ENCODE assay signal across 19 cellular contexts in the genomic region with DNA sequence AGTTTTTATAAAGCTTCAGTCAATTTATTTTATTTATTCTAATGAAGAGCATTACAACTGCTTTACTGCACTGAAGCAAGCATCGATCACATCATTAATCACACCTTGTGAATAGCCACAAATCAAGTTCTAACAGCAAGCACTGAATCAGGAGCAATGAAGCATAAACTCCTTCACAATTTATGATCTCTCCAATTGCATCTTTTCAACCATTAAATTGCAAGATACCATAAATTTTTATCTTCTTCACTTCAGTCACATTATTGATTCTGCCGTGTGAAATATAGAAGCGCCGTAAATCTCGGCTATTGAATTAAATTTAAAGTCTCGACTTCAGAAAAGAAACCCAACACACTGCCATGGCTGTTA.
A peak's percentile ranks its signal among the peaks of the same experiment; 100 is the strongest.
DNase-seq lines count a peak whose midpoint lies in the region; FAIRE-seq and TF ChIP-seq lines count a peak whose summit lies in the region.
"Had no signal": no experiment of that assay in that cellular context is flagged by ENCODE, and none has a peak within 500 bp of the region (broad histone marks: within the 10 kb centered on the region; RNA-seq: fewer than 3 reads in every experiment).

No MANE protein-coding gene starts in this region.

- H3K27me3 ChIP-seq in suprapubic skin: no peaks in the 10 kb centered on the region
- H3K27me3 ChIP-seq: testis had no signal

- TF ChIP-seq CTCF in suprapubic skin (IDR thresholded peaks at IDR 0.05) (no peak), coronary artery (IDR thresholded peaks at IDR 0.05) (no peak), GM20000 (IDR thresholded peaks at IDR 0.05; ENCODE audit: extremely low read depth, missing control alignments) (no peak)

- H3K9me3 ChIP-seq in suprapubic skin: no peaks in the 10 kb centered on the region
- H3K9me3 ChIP-seq: testis had no signal

- TF ChIP-seq POLR2A in suprapubic skin (IDR thresholded peaks at IDR 0.05): no peak

- H3K36me3 ChIP-seq in suprapubic skin: no peaks in the 10 kb centered on the region

- no peak for TF ChIP-seq EP300 in suprapubic skin (IDR thresholded peaks at IDR 0.05)

- H3K4me3 ChIP-seq in suprapubic skin: no peak overlapping the region
- H3K4me3 ChIP-seq in coronary artery: no peak overlapping the region
- H3K4me3 ChIP-seq: testis had no signal

- WGBS in suprapubic skin: 77% methylated on average over 6 of the region's 6 CpGs

- H3K27ac ChIP-seq in suprapubic skin (peak overlapping the region; percentile 43), coronary artery (no peak overlapping the region)
- H3K27ac ChIP-seq: testis had no signal

- no peak for FAIRE-seq in RCC 7860 (lab: Jason Lieb, UNC)
- FAIRE-seq: TTC549 had no signal

- DNase-seq in NCI-H1105 treated with DMSO at 0.1 percent for 48 hours (lab: John Stamatoyannopoulos, UW) (peak; percentile 5), NCI-H1105 (lab: John Stamatoyannopoulos, UW) (no peak), RCC 7860 (ENCODE audit: low spot score) (peak; percentile 13), kidney tubule cell (ENCODE audit: low spot score) (peak; percentile 53), suprapubic skin (ENCODE audit: low spot score in 2 of 2) (no peak), coronary artery (ENCODE audit: low spot score) (no peak), RKO (ENCODE audit: low spot score) (no peak), GM20000 (ENCODE audit: low spot score) (no peak)
- DNase-seq: activated CD4-positive, alpha-beta T cell treated with anti-CD3 and anti-CD28 coated beads for 4 hours; activated effector memory CD4-positive, alpha-beta T cell treated with anti-CD3 and anti-CD28 coated beads, Interleukin-2, amount 50 U/mL, for 16 hours; C1 segment of cervical spinal cord; cerebellar nuclear complex; left cardiac atrium; NCI-H146; NCI-H526; posterior cingulate gyrus; stimulated activated CD4-positive, alpha-beta T cell treated with anti-CD3 and anti-CD28 coated beads, Interleukin-4, amount 100 ng/mL, for 4 hours; testis had no signal

- peaks cover 27% of the 10 kb centered on the region for H3K4me1 ChIP-seq in suprapubic skin
- H3K4me1 ChIP-seq: testis had no signal

Comparison
In these comparisons a context has a peak if more than half of its experiments do, and no peak if none do; other contexts are left out.
1. DNase-seq: peak in NCI-H1105 treated with DMSO at 0.1 percent for 48 hours (single experiment), RCC 7860 (single experiment) and kidney tubule cell (single experiment); none in NCI-H1105 (single experiment), suprapubic skin (0 of 2), coronary artery (single experiment), RKO (single experiment) and GM20000 (single experiment).